Comparison of ENCODE assay signal across 1 cellular context in genomic region chr2:120546077-120546864, GRCh38.
TF ChIP-seq lines count a peak whose summit lies in the region.

No MANE protein-coding gene starts in this region.

TF ChIP-seq in HepG2, 621 proteins besides CTCF, POLR2A, EP300 and RAD21 (continued from another document and continues in another):
- no peak for TF ChIP-seq RERE (CRISPR knock-in tag; IDR thresholded peaks at IDR 0.05; ENCODE audit: low read depth)
- no peak for TF ChIP-seq SOX6 (IDR thresholded peaks at IDR 0.05)
- TF ChIP-seq SOX6 (CRISPR knock-in tag; IDR thresholded peaks at IDR 0.05) = peak; percentile 86
- 0 out of 2 replicates have a peak, but pooled peaks have one; percentile 65 for TF ChIP-seq KLF12 (CRISPR knock-in tag; IDR thresholded peaks at IDR 0.05; ENCODE audit: borderline replicate concordance)
- no peak for TF ChIP-seq ZNF382 (CRISPR knock-in tag; IDR thresholded peaks at IDR 0.05; ENCODE audit: borderline replicate concordance)
- 0 out of 2 replicates have a peak, but pooled peaks have one; percentile 68 for TF ChIP-seq ZNF569 (CRISPR knock-in tag; IDR thresholded peaks at IDR 0.05; ENCODE audit: borderline replicate concordance)
- peak; percentile 95 for TF ChIP-seq ZNF337 (CRISPR knock-in tag; IDR thresholded peaks at IDR 0.05; ENCODE audit: borderline replicate concordance, low read depth)
- TF ChIP-seq ZNF704 (CRISPR knock-in tag; IDR thresholded peaks at IDR 0.05; ENCODE audit: borderline replicate concordance) = peak; percentile 76
- no peak for TF ChIP-seq LRRFIP1 (CRISPR knock-in tag; conservative IDR thresholded peaks at IDR 0.05)
- peak; percentile 59; the same call in 1 of the 2 replicates for TF ChIP-seq ZNF124 (CRISPR knock-in tag; IDR thresholded peaks at IDR 0.05)
- peak; percentile 74 for TF ChIP-seq FOXA3 (CRISPR knock-in tag; IDR thresholded peaks at IDR 0.05)
- TF ChIP-seq MEF2D (CRISPR knock-in tag; IDR thresholded peaks at IDR 0.05) = peak; percentile 90
- TF ChIP-seq MTA1 (CRISPR knock-in tag; IDR thresholded peaks at IDR 0.05; ENCODE audit: borderline replicate concordance) = peak; percentile 99
- TF ChIP-seq ZZZ3 (CRISPR knock-in tag; IDR thresholded peaks at IDR 0.05; ENCODE audit: borderline replicate concordance) = peak; percentile 71; the same call in 1 of the 2 replicates
- TF ChIP-seq EEA1 (CRISPR knock-in tag; IDR thresholded peaks at IDR 0.05; ENCODE audit: borderline replicate concordance) = peak; percentile 43; the same call in 1 of the 2 replicates
- TF ChIP-seq ZBTB34 (CRISPR knock-in tag; IDR thresholded peaks at IDR 0.05) = no peak; the same call in 1 of the 2 replicates
- peak; percentile 75 for TF ChIP-seq DNMT1 (CRISPR knock-in tag; IDR thresholded peaks at IDR 0.05)
- TF ChIP-seq MEIS1 (CRISPR knock-in tag; IDR thresholded peaks at IDR 0.05; ENCODE audit: borderline replicate concordance) = peak; percentile 99
- peak; percentile 92 for TF ChIP-seq ZMYM2 (CRISPR knock-in tag; IDR thresholded peaks at IDR 0.05)
- TF ChIP-seq CBFB (CRISPR knock-in tag; IDR thresholded peaks at IDR 0.05) = no peak
- 0 out of 2 replicates have a peak, but pooled peaks have one; percentile 70 for TF ChIP-seq ZFP1 (CRISPR knock-in tag; IDR thresholded peaks at IDR 0.05)
- peak; percentile 93 for TF ChIP-seq CEBPG (CRISPR knock-in tag; IDR thresholded peaks at IDR 0.05)
- peak; percentile 74 for TF ChIP-seq SKI (IDR thresholded peaks at IDR 0.05; ENCODE audit: partially characterized antibody)
- peak; percentile 90 for TF ChIP-seq PITX1 (CRISPR knock-in tag; IDR thresholded peaks at IDR 0.05)
- TF ChIP-seq MTERF4 (CRISPR knock-in tag; IDR thresholded peaks at IDR 0.05) = peak; percentile 54; the same call in 1 of the 2 replicates
- TF ChIP-seq ZNF703 (CRISPR knock-in tag; IDR thresholded peaks at IDR 0.05; ENCODE audit: borderline replicate concordance) = no peak
- TF ChIP-seq ZNF543 (CRISPR knock-in tag; IDR thresholded peaks at IDR 0.05) = peak; percentile 87
- peak; percentile 31; the same call in 1 of the 2 replicates for TF ChIP-seq THYN1 (CRISPR knock-in tag; IDR thresholded peaks at IDR 0.05; ENCODE audit: borderline replicate concordance, low read depth)
- TF ChIP-seq ZMYM3 (CRISPR knock-in tag; IDR thresholded peaks at IDR 0.05) = peak; percentile 85
- peak; percentile 77 for TF ChIP-seq RARA (CRISPR knock-in tag; IDR thresholded peaks at IDR 0.05)
- 0 out of 2 replicates have a peak, but pooled peaks have one; percentile 54 for TF ChIP-seq ADNP (CRISPR knock-in tag; IDR thresholded peaks at IDR 0.05)
- TF ChIP-seq ARNT (IDR thresholded peaks at IDR 0.05) = no peak
- peak in 1 of 2 experiments; percentile 69; a peak in 1 of 4 replicates for TF ChIP-seq ATF4 (CRISPR knock-in tag; IDR thresholded peaks at IDR 0.05)
- TF ChIP-seq SMYD3 (CRISPR knock-in tag; IDR thresholded peaks at IDR 0.05) = 0 out of 2 replicates have a peak, but pooled peaks have one; percentile 75
- TF ChIP-seq ZNF331 (CRISPR knock-in tag; IDR thresholded peaks at IDR 0.05) = peak; percentile 11; the same call in 1 of the 2 replicates
- peak; percentile 58; the same call in 1 of the 2 replicates for TF ChIP-seq MIER2 (CRISPR knock-in tag; IDR thresholded peaks at IDR 0.05)
- TF ChIP-seq SOX13 (IDR thresholded peaks at IDR 0.05) = no peak
- TF ChIP-seq SOX13 (CRISPR knock-in tag; conservative IDR thresholded peaks at IDR 0.05 in 1 of 2, IDR thresholded peaks at IDR 0.05 in 1 of 2) = peak in 1 of 2 experiments; percentile 68; a peak in 1 of 4 replicates
- no peak for TF ChIP-seq SP140L (CRISPR knock-in tag; IDR thresholded peaks at IDR 0.05; ENCODE audit: borderline replicate concordance)
- peak; percentile 56; the same call in 1 of the 2 replicates for TF ChIP-seq ZNF333 (CRISPR knock-in tag; IDR thresholded peaks at IDR 0.05; ENCODE audit: borderline replicate concordance)
- TF ChIP-seq DNMT3B (CRISPR knock-in tag; conservative IDR thresholded peaks at IDR 0.05) = 0 out of 2 replicates have a peak, but pooled peaks have one; percentile 8
- TF ChIP-seq ZNF530 (CRISPR knock-in tag; IDR thresholded peaks at IDR 0.05; ENCODE audit: low read depth) = no peak
- TF ChIP-seq ZSCAN25 (CRISPR knock-in tag; IDR thresholded peaks at IDR 0.05) = peak; percentile 96
- peak; percentile 73; the same call in 1 of the 2 replicates for TF ChIP-seq ZSCAN30 (CRISPR knock-in tag; IDR thresholded peaks at IDR 0.05)
- peak; percentile 51 for TF ChIP-seq HNRNPLL (IDR thresholded peaks at IDR 0.05; ENCODE audit: low read depth, low read length, poor library complexity, severe bottlenecking)
- TF ChIP-seq ZNF563 (CRISPR knock-in tag; IDR thresholded peaks at IDR 0.05) = peak; percentile 76; the same call in 1 of the 2 replicates
- no peak for TF ChIP-seq RBM22 (optimal IDR thresholded peaks at IDR 0.05; ENCODE audit: low read length)
- 0 out of 2 replicates have a peak, but pooled peaks have one; percentile 20 for TF ChIP-seq HMGXB3 (CRISPR knock-in tag; IDR thresholded peaks at IDR 0.05; ENCODE audit: borderline replicate concordance)
- no peak for TF ChIP-seq NR1H2 (CRISPR knock-in tag; IDR thresholded peaks at IDR 0.05; ENCODE audit: borderline replicate concordance, low read depth)
- TF ChIP-seq PCBP1 (IDR thresholded peaks at IDR 0.05; ENCODE audit: borderline replicate concordance, low read depth, low read length) = no peak
- TF ChIP-seq FOXK2 (IDR thresholded peaks at IDR 0.05) = peak; percentile 35; the same call in 1 of the 2 replicates
- 0 out of 2 replicates have a peak, but pooled peaks have one; percentile 62 for TF ChIP-seq ARHGAP35 (CRISPR knock-in tag; IDR thresholded peaks at IDR 0.05; ENCODE audit: borderline replicate concordance)
- TF ChIP-seq ZMYM4 (CRISPR knock-in tag; IDR thresholded peaks at IDR 0.05) = peak; percentile 73
